18 cellular contexts compared by ENCODE assay signal in the genomic region with DNA sequence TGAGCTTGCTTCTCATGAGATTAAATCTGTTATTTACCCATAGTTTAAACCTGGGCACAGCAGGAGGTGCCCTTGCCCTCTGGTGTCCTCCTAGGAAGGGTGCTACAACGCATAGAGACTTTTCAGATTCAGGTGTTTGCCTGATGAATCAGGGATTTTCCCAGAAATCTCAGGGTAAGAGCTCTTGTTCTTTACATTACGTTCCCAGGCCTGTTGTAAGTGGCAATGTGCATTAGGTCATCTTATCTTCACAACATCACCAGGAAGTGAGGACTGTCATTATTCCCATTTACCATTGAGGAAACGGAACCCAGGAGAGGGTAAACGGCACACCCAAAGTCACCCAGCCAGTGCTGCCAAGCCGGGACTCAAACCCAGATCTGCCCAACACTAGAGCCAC.
DNase-seq lines count a peak whose midpoint lies in the region; ATAC-seq and TF ChIP-seq lines count a peak whose summit lies in the region.
"Had no signal": no experiment of that assay in that cellular context is flagged by ENCODE, and none has a peak within 500 bp of the region (broad histone marks: within the 10 kb centered on the region; RNA-seq: fewer than 3 reads in every experiment).

No MANE protein-coding gene starts in this region.

- no peak for TF ChIP-seq POLR2A in upper lobe of left lung (IDR thresholded peaks at IDR 0.05)

- peak in 2 of 6 experiments; percentile 16 to 19 for TF ChIP-seq CTCF in upper lobe of left lung (IDR thresholded peaks at IDR 0.05)

- peaks cover 12 to 36% (median 20%) of the 10 kb centered on the region in 4 donors for H3K4me1 ChIP-seq in upper lobe of left lung

- peak; percentile 12 for DNase-seq in SIG-M5 treated with dmso at 0.1 percent for 504 hours (lab: John Stamatoyannopoulos, UW; ENCODE audit: unreplicated experiment)
- no peak for DNase-seq in SIG-M5 (lab: John Stamatoyannopoulos, UW)
- DNase-seq in NCI-H146 (lab: John Stamatoyannopoulos, UW): peak; percentile 63
- DNase-seq in left colon: peak in 1 of 2 donors; percentile 32
- no peak for DNase-seq in upper lobe of left lung
- DNase-seq in NCI-H1694 treated with DMSO at 0.1 percent for 48 hours (lab: John Stamatoyannopoulos, UW): no peak
- no peak for DNase-seq in kidney tubule cell (ENCODE audit: low spot score)
- no peak for DNase-seq in medulla oblongata (ENCODE audit: extremely low spot score)
- DNase-seq: DND-41, GM23248, H9, KG1, NCI-H2081, NCI-H2171 treated with DMSO at 0.1 percent for 48 hours, NCI-H526, SHP77 treated with DMSO at 0.1 percent for 48 hours had no signal

- no peak overlapping the region for H3K4me3 ChIP-seq in upper lobe of left lung
- H3K4me3 ChIP-seq: GM23248 had no signal

- intact Hi-C loops in left colon (cut with DNase I, micrococcal nuclease): no loop called here

- WGBS in upper lobe of left lung, 2 donors: 50 to 57% methylated on average over 5 of the region's 5 CpGs

- H3K9me3 ChIP-seq in upper lobe of left lung: peaks cover 0 to 4% (median 0%) of the 10 kb centered on the region in 4 donors

- peak; percentile 86 for ATAC-seq in left colon
- ATAC-seq in upper lobe of left lung (ENCODE audit: low FRiP score in 2 of 2): no peak
- ATAC-seq: SK-N-SH treated with all-trans-retinoic acid at 6 μM for 48 hours had no signal

- no peaks in the 10 kb centered on the region for H3K27me3 ChIP-seq in upper lobe of left lung

- no peaks in the 10 kb centered on the region for H3K36me3 ChIP-seq in upper lobe of left lung

- peak in 2 of 4 donors; percentile 77 to 90 for TF ChIP-seq EP300 in upper lobe of left lung (IDR thresholded peaks at IDR 0.05)

- H3K27ac ChIP-seq in upper lobe of left lung: peak overlapping the region; percentile 4 to 78 (median 40)
- H3K27ac ChIP-seq: GM23248, RWPE1 had no signal

Comparison
In these comparisons a context has a peak if more than half of its experiments do, and no peak if none do; other contexts are left out.
1. DNase-seq: peak in SIG-M5 treated with dmso at 0.1 percent for 504 hours (single experiment) and NCI-H146 (single experiment); none in SIG-M5 (single experiment), upper lobe of left lung (0 of 2), NCI-H1694 treated with DMSO at 0.1 percent for 48 hours (single experiment), kidney tubule cell (single experiment) and medulla oblongata (single experiment).